ENCODE assay signal across 5 cellular contexts in genomic region chr11:7764301-7764700, GRCh38. TPM values are rescaled to one million over a fixed set of nuclear protein-coding genes. Genes with fewer than 3 reads are reported as not detected.
"Had no signal": no experiment of that assay in that cellular context is flagged by ENCODE, and none has a peak within 500 bp of the region (broad histone marks: within the 10 kb centered on the region; RNA-seq: fewer than 3 reads in every experiment).

No MANE protein-coding gene starts in this region.

RNA-seq across cellular contexts. Expression of gene OR5P2, which starts 32.4 kb away (rescaled TPM):
- total RNA-seq: HepG2, HT-29, HT1080, IMR-90, K562 had no signal

RNA-seq across cellular contexts. Expression of gene OVCH2, which starts 58.0 kb away (rescaled TPM):
- total RNA-seq: HepG2, HT-29, HT1080, IMR-90, K562 had no signal
